1 cellular context compared by ENCODE assay signal in genomic region chr7:2314956-2315530, GRCh38.
TF ChIP-seq lines count a peak whose summit lies in the region.

No MANE protein-coding gene starts in this region.

TF ChIP-seq in HepG2, 621 proteins besides CTCF, POLR2A, EP300 and RAD21:
- TF ChIP-seq ZNF780A (CRISPR knock-in tag; IDR thresholded peaks at IDR 0.05) (0 out of 2 replicates have a peak, but pooled peaks have one; percentile 40), ZMYM3 (CRISPR knock-in tag; IDR thresholded peaks at IDR 0.05) (0 out of 2 replicates have a peak, but pooled peaks have one; percentile 25)
- TF ChIP-seq, protein P1, sequence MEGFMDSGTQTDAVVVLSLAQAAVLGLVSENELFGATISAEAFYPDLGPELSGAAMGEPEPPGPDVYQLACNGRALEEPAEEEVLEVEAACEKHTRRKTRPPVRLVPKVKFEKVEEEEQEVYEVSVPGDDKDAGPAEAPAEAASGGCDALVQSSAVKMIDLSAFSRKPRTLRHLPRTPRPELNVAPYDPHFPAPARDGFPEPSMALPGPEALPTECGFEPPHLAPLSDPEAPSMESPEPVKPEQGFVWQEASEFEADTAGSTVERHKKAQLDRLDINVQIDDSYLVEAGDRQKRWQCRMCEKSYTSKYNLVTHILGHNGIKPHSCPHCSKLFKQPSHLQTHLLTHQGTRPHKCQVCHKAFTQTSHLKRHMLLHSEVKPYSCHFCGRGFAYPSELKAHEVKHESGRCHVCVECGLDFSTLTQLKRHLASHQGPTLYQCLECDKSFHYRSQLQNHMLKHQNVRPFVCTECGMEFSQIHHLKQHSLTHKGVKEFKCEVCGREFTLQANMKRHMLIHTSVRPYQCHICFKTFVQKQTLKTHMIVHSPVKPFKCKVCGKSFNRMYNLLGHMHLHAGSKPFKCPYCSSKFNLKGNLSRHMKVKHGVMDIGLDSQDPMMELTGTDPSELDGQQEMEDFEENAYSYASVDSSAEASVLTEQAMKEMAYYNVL (CRISPR knock-in tag; IDR thresholded peaks at IDR 0.05; ENCODE audit: borderline replicate concordance) = 0 out of 2 replicates have a peak, but pooled peaks have one; percentile 62
